In genomic region chr3:127820871-127821853, GRCh38 we compare ENCODE assay signal across 8 cellular contexts. TPM values are rescaled to one million over a fixed set of nuclear protein-coding genes. Genes with fewer than 3 reads are reported as not detected.
A peak's percentile ranks its signal among the peaks of the same experiment; 100 is the strongest.
DNase-seq lines count a peak whose midpoint lies in the region; ATAC-seq, FAIRE-seq and TF ChIP-seq lines count a peak whose summit lies in the region.

No MANE protein-coding gene starts in this region.

- no peak for TF ChIP-seq CTCF in GM12878 (IDR thresholded peaks at IDR 0.05 in 2 of 3, conservative IDR thresholded peaks at IDR 0.05 in 1 of 3; ENCODE audit: control insufficient read depth in 2 of 3, extremely low read depth in 1 of 3, insufficient read depth in 1 of 3, low read depth in 3 of 3, low read length in 3 of 3)
- no peak for TF ChIP-seq CTCF in lower lobe of right lung (IDR thresholded peaks at IDR 0.05)
- no peak for TF ChIP-seq CTCF in endothelial cell (IDR thresholded peaks at IDR 0.05; ENCODE audit: unreplicated experiment)

- H3K9me3 ChIP-seq in GM12878 (replicated peaks; ENCODE audit: control insufficient read depth, insufficient read depth, low read length) (no peaks in the 10 kb centered on the region; the same call in 2 of the 3 replicates), lower lobe of right lung (no peaks in the 10 kb centered on the region)

- DNase-seq in DMS53 (lab: John Stamatoyannopoulos, UW) (peak; percentile 35), HuH-7.5 (ENCODE audit: low spot score) (peak; percentile 56), GM12878 (ENCODE audit: low read depth, low spot score) (no peak), lower lobe of right lung (peak; percentile 70), SHP77 treated with DMSO at 0.1 percent for 48 hours (lab: John Stamatoyannopoulos, UW) (no peak), foreskin melanocyte (no peak), endothelial cell (ENCODE audit: low spot score) (no peak), ecto neural progenitor cell (ENCODE audit: low spot score) (no peak)

- TF ChIP-seq EP300 in GM12878 (IDR thresholded peaks at IDR 0.05; ENCODE audit: borderline replicate concordance in 1 of 2, control insufficient read depth in 1 of 2, low read depth in 2 of 2, low read length in 2 of 2) = no peak

- no peak overlapping the region for H3K27ac Mint-ChIP-seq in endothelial cell (ENCODE audit: unreplicated experiment)

- H3K27me3 ChIP-seq in GM12878 (replicated peaks in 1 of 2; ENCODE audit: control insufficient read depth in 2 of 2, insufficient read depth in 2 of 2, low read length in 1 of 2) (no peaks in the 10 kb centered on the region), lower lobe of right lung (ENCODE audit: low read depth) (no peaks in the 10 kb centered on the region)

- H2AFZ ChIP-seq in GM12878 (ENCODE audit: control insufficient read depth, low read depth, low read length) = peak overlapping the region; percentile 20

- no peaks in the 10 kb centered on the region for H4K20me1 ChIP-seq in GM12878 (ENCODE audit: control insufficient read depth, insufficient read depth)

- intact Hi-C loops in GM12878 (cut with micrococcal nuclease; ENCODE audit: unreplicated experiment) = loop anchor here (2.0 to 5.0 kb wide), 3 partner anchors 66 to 229 kb away; partner anchors contain the start of gene TPRA1
- intact Hi-C loops in lower lobe of right lung (cut with DNase I) = no loop called here

- WGBS in GM12878 (ENCODE audit: insufficient coverage, insufficient replicate concordance, low lambda C conversion rate, missing lambda C conversion rate) = 9% methylated on average over 11 of the region's 11 CpGs

- no peaks in the 10 kb centered on the region for H3K9me3 Mint-ChIP-seq in endothelial cell (ENCODE audit: unreplicated experiment)

- H3K79me2 ChIP-seq in GM12878 (ENCODE audit: control insufficient read depth, insufficient read depth, low read length) = peaks cover 29% of the 10 kb centered on the region

- FAIRE-seq in GM12878 (lab: Jason Lieb, UNC) = no peak

- RAD21 ChIA-PET in GM12878 (lab: Charles Lee; ENCODE audit: unreplicated experiment) = interaction anchor here (0.6 to 6.2 kb wide), 17 partner anchors 8 to 224 kb away, joined by 3 to 91 read pairs (median 5); no protein-coding TSS in a partner anchor

- H3K9ac ChIP-seq in GM12878 (ENCODE audit: control insufficient read depth, insufficient read depth, low read length) = peak overlapping the region; percentile 82

- POLR2A ChIA-PET in GM12878 (lab: Charles Lee) = interaction anchor here (0.6 to 5.2 kb wide), 18 partner anchors 8 to 233 kb away, joined by 3 to 55 read pairs (median 6); no protein-coding TSS in a partner anchor

- peaks cover 3% of the 10 kb centered on the region for H3K36me3 Mint-ChIP-seq in endothelial cell (ENCODE audit: low read depth, unreplicated experiment)

- H3K4me3 ChIP-seq in GM12878 = peak overlapping the region; percentile 95
- H3K4me3 ChIP-seq in lower lobe of right lung = peak overlapping the region; percentile 81

- in situ Hi-C loops in GM12878 (cut with MboI) = no loop called here

- H3K4me3 Mint-ChIP-seq in endothelial cell (ENCODE audit: unreplicated experiment) = no peak overlapping the region

- H3K27ac ChIP-seq in GM12878 (ENCODE audit: control insufficient read depth, insufficient read depth) = peak overlapping the region; percentile 76
- H3K27ac ChIP-seq in lower lobe of right lung = peak overlapping the region; percentile 88

- CTCF ChIA-PET in GM12878 (lab: Yijun Ruan, JAX) = interaction anchor here (0.7 to 7.8 kb wide), 17 partner anchors 10 to 324 kb away, joined by 3 to 73 read pairs (median 7); no protein-coding TSS in a partner anchor

- no peak for TF ChIP-seq RAD21 in GM12878 (IDR thresholded peaks at IDR 0.05; ENCODE audit: insufficient read depth, low read depth, low read length)

- H3K4me1 ChIP-seq in GM12878 (ENCODE audit: control insufficient read depth, insufficient read depth, low read length) (peaks cover 7% of the 10 kb centered on the region), lower lobe of right lung (peaks cover 60% of the 10 kb centered on the region)

- H3K36me3 ChIP-seq in GM12878 (ENCODE audit: control insufficient read depth in 2 of 2, insufficient read depth in 2 of 2, low read length in 1 of 2) = peaks cover 5 to 10% of the 10 kb centered on the region in 2 experiments; a peak in 3 of 4 replicates
- H3K36me3 ChIP-seq in lower lobe of right lung = peaks cover 3% of the 10 kb centered on the region

- peaks cover 5% of the 10 kb centered on the region for H3K4me1 Mint-ChIP-seq in endothelial cell (ENCODE audit: unreplicated experiment)

- TSS peak; percentile 95 for BruUV-seq in GM12878 (replicated peaks; lab: Mats Ljungman, UMichigan)

- peak; percentile 70 for ATAC-seq in GM12878
- peak in 1 of 2 donors; percentile 1 for ATAC-seq in lower lobe of right lung

- SMC1A ChIA-PET in GM12878 (lab: Charles Lee; ENCODE audit: uncharacterized antibody, unreplicated experiment) = interaction anchor here (0.8 to 11.5 kb wide), 22 partner anchors 8 to 224 kb away, joined by 3 to 116 read pairs (median 6); no protein-coding TSS in a partner anchor

- TF ChIP-seq POLR2A in GM12878 (IDR thresholded peaks at IDR 0.05; ENCODE audit: low read depth, low read length) = peak; percentile 56

- H3K27me3 Mint-ChIP-seq in endothelial cell (ENCODE audit: unreplicated experiment) = peaks cover 11% of the 10 kb centered on the region

- H3K4me2 ChIP-seq in GM12878 (ENCODE audit: control insufficient read depth, insufficient read depth) = peak overlapping the region; percentile 81

TF ChIP-seq in GM12878, 131 proteins besides CTCF, POLR2A, EP300 and RAD21 (continues in another document):
- no peak for TF ChIP-seq SPI1 (IDR thresholded peaks at IDR 0.05; ENCODE audit: borderline replicate concordance, insufficient read depth, low read depth, low read length)
- TF ChIP-seq RAD51 (IDR thresholded peaks at IDR 0.05) = peak; percentile 70
- no peak for TF ChIP-seq HDAC2 (IDR thresholded peaks at IDR 0.05)
- TF ChIP-seq ESRRA (IDR thresholded peaks at IDR 0.05; ENCODE audit: low read length) = no peak
- no peak for TF ChIP-seq PRDM15 (CRISPR knock-in tag; IDR thresholded peaks at IDR 0.05)
- TF ChIP-seq BHLHE40 (IDR thresholded peaks at IDR 0.05; ENCODE audit: borderline replicate concordance in 1 of 2, low read depth in 2 of 2, low read length in 1 of 2) = peak; percentile 41 to 48; a peak in 1 of 4 replicates

RNA-seq across cellular contexts. Expression of gene MGLL, which starts 1.2 kb away (rescaled TPM):
- 159 and 160 TPM in 2 replicates for total RNA-seq in GM12878 (2013; cell fraction: nucleolus; rRNA removed)
- 70.6 and 76.8 TPM in 2 replicates for total RNA-seq in GM12878 (2014; rRNA removed)
- 40.5 and 44.9 TPM in 2 replicates for total RNA-seq in GM12878 (2014; rRNA removed; fragmentation: Illumina TruSeq; extraction: Trizol)
- total RNA-seq in GM12878 (2021) = 103 and 112 TPM in 2 replicates
- polyA plus RNA-seq in GM12878 (2011; ENCODE audit: low read depth) = 27.7 TPM
- 35.1 and 70.0 TPM in 2 replicates for polyA plus RNA-seq in GM12878 (2011; rRNA removed)
- 57.3 and 68.0 TPM in 2 replicates for polyA plus RNA-seq in GM12878 (2011; cell fraction: cytosol; rRNA removed)
- 69.0 and 72.8 TPM in 2 replicates for polyA plus RNA-seq in GM12878 (2011; cell fraction: nucleus; rRNA removed)
- 39.3 and 54.1 TPM in 2 replicates for polyA plus RNA-seq in GM12878 (2012)
- polyA plus RNA-seq in GM12878 (2014; fragmentation: Illumina TruSeq; extraction: Trizol) = 41.3 and 72.2 TPM in 2 replicates
- polyA plus RNA-seq in GM12878 (2014; fragmentation: Nextera tagmentation; extraction: Ambion mirVana) = 10 to 100 TPM; 49.1 to 73.6 TPM
- 65.1 and 74.2 TPM in 2 replicates for polyA plus RNA-seq in GM12878 (2014; rRNA removed)
- polyA plus RNA-seq in GM12878 (2016; fragmentation: Nextera tagmentation; extraction: Ambion mirVana) = 100 to 1,000 TPM; 170 to 177 TPM
- 66.8 and 76.8 TPM in 2 replicates for polyA minus RNA-seq in GM12878 (2011; rRNA and poly(A)+ RNA removed)
- 23.4 and 24.0 TPM in 2 replicates for polyA minus RNA-seq in GM12878 (2011; cell fraction: cytosol; rRNA and poly(A)+ RNA removed)
- polyA minus RNA-seq in GM12878 (2011; cell fraction: nucleus; rRNA and poly(A)+ RNA removed) = 47.8 and 90.9 TPM in 2 replicates
- 132 TPM for total RNA-seq in lower lobe of right lung
- total RNA-seq in endothelial cell (ENCODE audit: unreplicated experiment) = 0.97 TPM

Comparison
In these comparisons a context has a peak if more than half of its experiments do, and no peak if none do; other contexts are left out.
1. DNase-seq: peak in DMS53 (single experiment), HuH-7.5 (single experiment) and lower lobe of right lung (single experiment); none in GM12878 (single experiment), SHP77 treated with DMSO at 0.1 percent for 48 hours (single experiment), foreskin melanocyte (single experiment), endothelial cell (single experiment) and ecto neural progenitor cell (single experiment).
2. RNA of gene MGLL, which starts 1.2 kb away (total RNA-seq): 132 TPM in lower lobe of right lung (single experiment) and 40.5 to 160 TPM in GM12878; 0.97 TPM in endothelial cell (single experiment); every median in the first group is over 10 times any median in the second.